Comparison of ENCODE assay signal across 16 cellular contexts in the genomic region with DNA sequence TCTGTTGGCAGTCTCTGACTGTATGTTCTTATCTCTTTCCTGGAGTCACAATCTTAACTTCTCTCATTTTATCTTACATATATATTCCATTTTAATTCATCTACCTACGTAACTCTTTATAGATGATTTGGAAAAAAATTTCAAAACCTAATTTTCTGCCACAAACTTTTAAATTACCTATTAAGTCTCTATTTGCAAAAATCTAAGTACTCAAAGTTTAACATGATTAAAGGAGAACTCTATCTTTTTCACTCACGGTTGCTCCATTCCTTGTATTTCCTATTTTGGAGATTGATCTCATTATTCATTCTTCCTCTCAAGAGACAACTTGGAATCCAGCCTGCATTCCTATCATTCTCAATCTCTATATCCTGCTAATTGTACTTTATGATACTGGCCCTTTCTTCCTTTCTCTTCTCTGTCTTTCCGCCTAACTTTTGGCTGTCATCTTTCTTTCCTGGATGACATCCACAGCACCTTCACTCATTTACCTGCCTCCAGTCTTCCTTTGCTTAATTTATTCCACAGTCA.
A peak's percentile ranks its signal among the peaks of the same experiment; 100 is the strongest.
DNase-seq lines count a peak whose midpoint lies in the region; ATAC-seq and TF ChIP-seq lines count a peak whose summit lies in the region.
"Had no signal": no experiment of that assay in that cellular context is flagged by ENCODE, and none has a peak within 500 bp of the region (broad histone marks: within the 10 kb centered on the region; RNA-seq: fewer than 3 reads in every experiment).

No MANE protein-coding gene starts in this region.

- H3K27ac ChIP-seq in SJSA1 = peak overlapping the region; percentile 30
- H3K27ac ChIP-seq: KMS-11 had no signal

- no peak for ATAC-seq in HG02678 (IDR thresholded peaks at IDR 0.05; ENCODE audit: unreplicated experiment)
- ATAC-seq in GM19463 (IDR thresholded peaks at IDR 0.05; ENCODE audit: unreplicated experiment) = no peak
- ATAC-seq: left colon had no signal

- TF ChIP-seq CTCF in epithelial cell of esophagus (IDR thresholded peaks at IDR 0.05; ENCODE audit: insufficient read depth, low read depth, low read length, missing control alignments) = no peak

- H3K4me3 ChIP-seq in SJSA1 (no peak overlapping the region), epithelial cell of esophagus (ENCODE audit: low read length) (no peak overlapping the region)

- peaks cover 17% of the 10 kb centered on the region for H3K4me1 ChIP-seq in SJSA1 (replicated peaks)

- peak; percentile 49 for DNase-seq in GM03348 (ENCODE audit: low spot score)
- DNase-seq in SJSA1 (ENCODE audit: low read depth in 1 of 2, low spot score in 2 of 2) = peak in 1 of 2 experiments; percentile 63
- DNase-seq in epithelial cell of esophagus (ENCODE audit: low read depth) = peak; percentile 36
- peak; percentile 46 for DNase-seq in non-pigmented ciliary epithelial cell (ENCODE audit: low read depth)
- no peak for DNase-seq in globus pallidus (ENCODE audit: low spot score)
- DNase-seq in cerebellum (ENCODE audit: low spot score) = no peak
- DNase-seq: activated naive CD8-positive, alpha-beta T cell treated with anti-CD3 and anti-CD28 coated beads, Interleukin-2, amount 10 ng/mL, durations not matched to agents 7 days and 5 days; activated T-cell treated with anti-CD3 and anti-CD28 coated beads for 4 hours; CD4-positive, alpha-beta T cell; GF-D8; left colon; NCI-H187; NK-92 treated with Interleukin-12 subunit alpha and Interleukin-12 subunit beta, amount 100 ng/mL, for 24 hours had no signal

- no peaks in the 10 kb centered on the region for H3K27me3 ChIP-seq in SJSA1 (replicated peaks)

- H3K9me3 ChIP-seq in SJSA1 (replicated peaks) = no peaks in the 10 kb centered on the region

- no peaks in the 10 kb centered on the region; the same call in 1 of the 2 replicates for H3K36me3 ChIP-seq in SJSA1

Comparison
In these comparisons a context has a peak if more than half of its experiments do, and no peak if none do; other contexts are left out.
1. DNase-seq: peak in GM03348 (single experiment), epithelial cell of esophagus (single experiment) and non-pigmented ciliary epithelial cell (single experiment); none in globus pallidus (single experiment) and cerebellum (single experiment).